In the genomic region with DNA sequence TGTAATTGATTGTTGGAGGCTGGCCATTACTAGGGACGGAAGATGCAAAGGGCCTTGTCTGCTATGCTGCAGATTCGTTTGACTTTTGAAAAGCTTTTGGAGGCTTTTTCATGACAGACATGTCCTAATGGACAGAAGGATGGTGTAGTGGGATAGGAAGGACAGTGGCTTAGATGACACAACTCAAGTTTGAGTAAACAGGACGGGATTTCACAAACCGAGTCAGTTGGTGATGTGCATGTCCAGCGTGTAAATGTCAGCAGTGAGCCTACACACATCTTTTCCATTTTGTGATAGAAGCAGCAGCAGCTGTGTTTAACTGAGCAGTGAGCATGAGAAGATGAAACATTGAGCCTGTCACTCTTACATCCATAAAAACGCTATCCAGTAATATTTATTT, we compare ENCODE assay signal across 21 cellular contexts.
A peak's percentile ranks its signal among the peaks of the same experiment; 100 is the strongest.
DNase-seq lines count a peak whose midpoint lies in the region; ATAC-seq and TF ChIP-seq lines count a peak whose summit lies in the region.
"Had no signal": no experiment of that assay in that cellular context is flagged by ENCODE, and none has a peak within 500 bp of the region (broad histone marks: within the 10 kb centered on the region; RNA-seq: fewer than 3 reads in every experiment).

No MANE protein-coding gene starts in this region.

- H3K9me3 Mint-ChIP-seq in activated T-cell treated with anti-CD3 and anti-CD28 coated beads, Interleukin-2, amount 50 U/mL, for 24 hours: peaks cover 4% of the 10 kb centered on the region
- peaks cover under 1% of the 10 kb centered on the region for H3K9me3 Mint-ChIP-seq in activated CD8-positive, alpha-beta T cell treated with anti-CD3 and anti-CD28 coated beads for 36 hours
- H3K9me3 Mint-ChIP-seq in stimulated activated memory B cell treated with anti-CD40 and anti-IgM and Interleukin-4, amounts not matched to agents 10 μg/mL and 1 μg/mL and 100 μg/mL, for 72 hours: no peaks in the 10 kb centered on the region

- no peak for DNase-seq in activated T-cell treated with anti-CD3 and anti-CD28 coated beads, Interleukin-2, amount 50 U/mL, for 24 hours
- no peak for DNase-seq in activated T-cell treated with anti-CD3 and anti-CD28 coated beads, Interleukin-2, amount 50 U/mL, for 1 hour
- DNase-seq in activated CD8-positive, alpha-beta T cell treated with anti-CD3 and anti-CD28 coated beads for 36 hours: no peak
- no peak for DNase-seq in left lobe of liver (ENCODE audit: low spot score)
- DNase-seq in esophagus squamous epithelium (lab: John Stamatoyannopoulos, UW): no peak
- DNase-seq: activated CD8-positive, alpha-beta memory T cell treated with anti-CD3 and anti-CD28 coated beads, Interleukin-2, amount 50 U/mL, for 4 hours; C1 segment of cervical spinal cord; DMS53; foreskin keratinocyte; IMR-90; kidney glomerular epithelial cell; mesendoderm; NCI-H1417 treated with DMSO at 0.1 percent for 48 hours; NCI-H2171; NCI-H69; PC-3; SJCRH30 had no signal

- H3K4me1 ChIP-seq in esophagus squamous epithelium: peaks cover 6 to 49% (median 22%) of the 10 kb centered on the region in 3 donors
- H3K4me1 ChIP-seq: foreskin keratinocyte had no signal

- POLR2A ChIA-PET in activated CD8-positive, alpha-beta T cell treated with anti-CD3 and anti-CD28 coated beads for 36 hours (lab: Charles Lee): interaction anchor here (0.6 to 1.6 kb wide), 3 partner anchors 17 to 46 kb away, joined by 3 to 5 read pairs (median 3); no protein-coding TSS in a partner anchor

- intact Hi-C loops in activated CD8-positive, alpha-beta T cell treated with anti-CD3 and anti-CD28 coated beads for 36 hours (cut with micrococcal nuclease): no loop called here
- intact Hi-C loops in esophagus squamous epithelium (cut with DNase I): no loop called here

- H3K9me3 ChIP-seq in esophagus squamous epithelium: no peaks in the 10 kb centered on the region
- H3K9me3 ChIP-seq: thoracic aorta had no signal

- peak overlapping the region; percentile 86 for H3K27ac Mint-ChIP-seq in activated T-cell treated with anti-CD3 and anti-CD28 coated beads, Interleukin-2, amount 50 U/mL, for 24 hours
- H3K27ac Mint-ChIP-seq in activated CD8-positive, alpha-beta T cell treated with anti-CD3 and anti-CD28 coated beads for 36 hours: peak overlapping the region; percentile 83
- peak overlapping the region; percentile 80 for H3K27ac Mint-ChIP-seq in stimulated activated memory B cell treated with anti-CD40 and anti-IgM and Interleukin-4, amounts not matched to agents 10 μg/mL and 1 μg/mL and 100 μg/mL, for 72 hours

- H3K36me3 Mint-ChIP-seq in activated T-cell treated with anti-CD3 and anti-CD28 coated beads, Interleukin-2, amount 50 U/mL, for 24 hours (ENCODE audit: low read depth): peaks cover 89% of the 10 kb centered on the region
- peaks cover 72% of the 10 kb centered on the region for H3K36me3 Mint-ChIP-seq in activated CD8-positive, alpha-beta T cell treated with anti-CD3 and anti-CD28 coated beads for 36 hours (ENCODE audit: low read depth)
- peaks cover 67% of the 10 kb centered on the region for H3K36me3 Mint-ChIP-seq in stimulated activated memory B cell treated with anti-CD40 and anti-IgM and Interleukin-4, amounts not matched to agents 10 μg/mL and 1 μg/mL and 100 μg/mL, for 72 hours

- H3K27me3 Mint-ChIP-seq in activated T-cell treated with anti-CD3 and anti-CD28 coated beads, Interleukin-2, amount 50 U/mL, for 24 hours: no peaks in the 10 kb centered on the region
- H3K27me3 Mint-ChIP-seq in activated CD8-positive, alpha-beta T cell treated with anti-CD3 and anti-CD28 coated beads for 36 hours: no peaks in the 10 kb centered on the region
- H3K27me3 Mint-ChIP-seq in stimulated activated memory B cell treated with anti-CD40 and anti-IgM and Interleukin-4, amounts not matched to agents 10 μg/mL and 1 μg/mL and 100 μg/mL, for 72 hours: no peaks in the 10 kb centered on the region

- H3K4me3 Mint-ChIP-seq in activated T-cell treated with anti-CD3 and anti-CD28 coated beads, Interleukin-2, amount 50 U/mL, for 24 hours: no peak overlapping the region
- no peak overlapping the region for H3K4me3 Mint-ChIP-seq in activated CD8-positive, alpha-beta T cell treated with anti-CD3 and anti-CD28 coated beads for 36 hours
- no peak overlapping the region for H3K4me3 Mint-ChIP-seq in stimulated activated memory B cell treated with anti-CD40 and anti-IgM and Interleukin-4, amounts not matched to agents 10 μg/mL and 1 μg/mL and 100 μg/mL, for 72 hours

- peaks cover 0 to 26% (median 7%) of the 10 kb centered on the region in 3 donors for H3K36me3 ChIP-seq in esophagus squamous epithelium
- H3K36me3 ChIP-seq: thoracic aorta had no signal

- no peak overlapping the region for H3K27ac ChIP-seq in esophagus squamous epithelium
- H3K27ac ChIP-seq: foreskin keratinocyte, SJCRH30, thoracic aorta had no signal

- WGBS in esophagus squamous epithelium, 2 donors: 63 to 72% methylated on average over 6 of the region's 6 CpGs

- no peak overlapping the region for H3K4me3 ChIP-seq in esophagus squamous epithelium
- H3K4me3 ChIP-seq: SJCRH30, thoracic aorta had no signal

- no peak for TF ChIP-seq CTCF in activated CD8-positive, alpha-beta T cell treated with anti-CD3 and anti-CD28 coated beads for 36 hours (IDR thresholded peaks at IDR 0.05)
- no peak for TF ChIP-seq CTCF in esophagus squamous epithelium (IDR thresholded peaks at IDR 0.05)

- no peak for ATAC-seq in activated CD8-positive, alpha-beta T cell treated with anti-CD3 and anti-CD28 coated beads for 36 hours
- ATAC-seq in left lobe of liver (peak; percentile 66), GM18873 (IDR thresholded peaks at IDR 0.05; ENCODE audit: low FRiP score, unreplicated experiment) (no peak), GM19351 (IDR thresholded peaks at IDR 0.05; ENCODE audit: unreplicated experiment) (no peak)
- no peak for ATAC-seq in stimulated activated memory B cell treated with anti-CD40 and anti-IgM and Interleukin-4, amounts not matched to agents 10 μg/mL and 1 μg/mL and 100 μg/mL, for 72 hours
- ATAC-seq: foreskin keratinocyte, PC-3 had no signal

- CTCF ChIA-PET in activated CD8-positive, alpha-beta T cell treated with anti-CD3 and anti-CD28 coated beads for 36 hours (lab: Charles Lee): interaction anchor here (1.0 to 2.0 kb wide), 2 partner anchors 15 to 38 kb away, joined by 3 to 4 read pairs; no protein-coding TSS in a partner anchor

- peaks cover 89% of the 10 kb centered on the region for H3K4me1 Mint-ChIP-seq in activated T-cell treated with anti-CD3 and anti-CD28 coated beads, Interleukin-2, amount 50 U/mL, for 24 hours (ENCODE audit: low read depth)
- peaks cover 77% of the 10 kb centered on the region for H3K4me1 Mint-ChIP-seq in activated CD8-positive, alpha-beta T cell treated with anti-CD3 and anti-CD28 coated beads for 36 hours (ENCODE audit: low read depth)
- H3K4me1 Mint-ChIP-seq in stimulated activated memory B cell treated with anti-CD40 and anti-IgM and Interleukin-4, amounts not matched to agents 10 μg/mL and 1 μg/mL and 100 μg/mL, for 72 hours: peaks cover 68% of the 10 kb centered on the region

- TF ChIP-seq POLR2A in esophagus squamous epithelium (IDR thresholded peaks at IDR 0.05): no peak

- no peaks in the 10 kb centered on the region for H3K27me3 ChIP-seq in esophagus squamous epithelium
- H3K27me3 ChIP-seq: foreskin keratinocyte, SJCRH30 had no signal
